ENCODE assay signal across 1 cellular context in the genomic region with DNA sequence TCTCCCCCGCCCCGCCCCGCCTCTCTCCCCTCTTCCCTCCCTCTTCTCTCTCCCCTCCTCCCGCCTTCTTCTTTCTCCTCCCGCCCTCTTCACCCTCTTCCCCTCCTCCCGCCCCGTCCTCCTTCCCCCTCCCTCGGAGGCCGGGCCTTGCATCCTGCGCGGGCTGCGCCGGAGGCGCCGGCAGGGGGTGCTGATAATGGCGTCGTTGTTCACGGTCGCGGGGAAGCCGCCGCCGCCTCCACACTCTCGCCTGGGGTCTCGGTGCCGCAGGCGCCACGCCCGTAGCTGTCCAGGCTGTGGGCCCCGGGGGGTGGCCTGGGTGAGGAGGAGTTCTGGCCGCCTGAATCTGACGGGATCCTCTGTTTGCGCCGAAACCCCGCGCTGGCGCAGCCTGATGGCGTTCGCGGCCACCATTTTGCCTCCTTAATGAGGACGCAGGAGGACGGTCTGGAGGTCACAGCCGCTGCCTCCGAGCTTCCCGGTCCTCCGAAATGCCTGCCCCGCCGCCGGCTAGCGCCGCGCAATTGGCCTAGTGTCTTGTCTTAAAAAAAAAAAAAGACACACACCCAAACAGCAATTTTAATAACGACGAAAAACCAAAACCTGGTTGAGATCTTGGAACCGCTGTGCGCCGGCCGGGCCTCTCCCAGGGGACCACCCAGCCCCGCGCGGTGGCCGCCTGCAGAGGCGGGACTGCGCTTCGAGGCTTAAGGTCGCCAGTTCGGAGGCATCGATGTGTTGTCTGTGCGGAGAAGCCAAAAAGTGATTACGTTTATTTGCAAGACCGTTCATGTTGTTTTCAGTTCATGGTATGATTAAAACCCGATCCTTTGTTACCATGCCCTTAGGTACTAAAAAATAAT.
A peak's percentile ranks its signal among the peaks of the same experiment; 100 is the strongest.
TF ChIP-seq lines count a peak whose summit lies in the region.

No MANE protein-coding gene starts in this region.

TF ChIP-seq in GM12878, 131 proteins besides CTCF, POLR2A, EP300 and RAD21 (continued from another document and continues in another):
- TF ChIP-seq, protein P1, sequence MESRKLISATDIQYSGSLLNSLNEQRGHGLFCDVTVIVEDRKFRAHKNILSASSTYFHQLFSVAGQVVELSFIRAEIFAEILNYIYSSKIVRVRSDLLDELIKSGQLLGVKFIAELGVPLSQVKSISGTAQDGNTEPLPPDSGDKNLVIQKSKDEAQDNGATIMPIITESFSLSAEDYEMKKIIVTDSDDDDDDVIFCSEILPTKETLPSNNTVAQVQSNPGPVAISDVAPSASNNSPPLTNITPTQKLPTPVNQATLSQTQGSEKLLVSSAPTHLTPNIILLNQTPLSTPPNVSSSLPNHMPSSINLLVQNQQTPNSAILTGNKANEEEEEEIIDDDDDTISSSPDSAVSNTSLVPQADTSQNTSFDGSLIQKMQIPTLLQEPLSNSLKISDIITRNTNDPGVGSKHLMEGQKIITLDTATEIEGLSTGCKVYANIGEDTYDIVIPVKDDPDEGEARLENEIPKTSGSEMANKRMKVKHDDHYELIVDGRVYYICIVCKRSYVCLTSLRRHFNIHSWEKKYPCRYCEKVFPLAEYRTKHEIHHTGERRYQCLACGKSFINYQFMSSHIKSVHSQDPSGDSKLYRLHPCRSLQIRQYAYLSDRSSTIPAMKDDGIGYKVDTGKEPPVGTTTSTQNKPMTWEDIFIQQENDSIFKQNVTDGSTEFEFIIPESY (IDR thresholded peaks at IDR 0.05): no peak
- TF ChIP-seq BHLHE40 (IDR thresholded peaks at IDR 0.05; ENCODE audit: borderline replicate concordance in 1 of 2, low read depth in 2 of 2, low read length in 1 of 2) (peak; percentile 11 to 52; a peak in 2 of 4 replicates), ZNF384 (IDR thresholded peaks at IDR 0.05; ENCODE audit: borderline replicate concordance, low read depth, low read length) (no peak), GATAD2B (conservative IDR thresholded peaks at IDR 0.05; ENCODE audit: low read depth) (peak; percentile 32), JUNB (IDR thresholded peaks at IDR 0.05) (no peak), E2F4 (IDR thresholded peaks at IDR 0.05; ENCODE audit: low read depth, low read length) (0 out of 2 replicates have a peak, but pooled peaks have one; percentile 43), NFYA (IDR thresholded peaks at IDR 0.05; ENCODE audit: borderline replicate concordance, low read depth, low read length) (no peak), POLR2AphosphoS5 (IDR thresholded peaks at IDR 0.05; ENCODE audit: low read length) (peak; percentile 89), PML (IDR thresholded peaks at IDR 0.05; ENCODE audit: low read length) (peak; percentile 91), BRCA1 (IDR thresholded peaks at IDR 0.05; ENCODE audit: low read depth, low read length) (no peak), POU2F2 (IDR thresholded peaks at IDR 0.05; ENCODE audit: borderline replicate concordance, low read depth, low read length) (peak; percentile 64; the same call in 1 of the 3 replicates), FOS (IDR thresholded peaks at IDR 0.05; ENCODE audit: borderline replicate concordance, extremely low read depth, insufficient read length) (no peak), EGR1 (IDR thresholded peaks at IDR 0.05; ENCODE audit: borderline replicate concordance in 1 of 2, low read depth in 2 of 2, low read length in 2 of 2) (peak in 1 of 2 experiments; percentile 64; a peak in 2 of 3 replicates), CHD4 (IDR thresholded peaks at IDR 0.05) (no peak), LARP7 (IDR thresholded peaks at IDR 0.05) (peak; percentile 57; the same call in 1 of the 2 replicates), HDAC2 (IDR thresholded peaks at IDR 0.05) (no peak), SMAD1 (IDR thresholded peaks at IDR 0.05; ENCODE audit: low read depth, partially characterized antibody) (no peak), PAX5 (IDR thresholded peaks at IDR 0.05; ENCODE audit: borderline replicate concordance, low read depth, low read length) (no peak; the same call in 1 of the 2 replicates), ZZZ3 (IDR thresholded peaks at IDR 0.05; ENCODE audit: control insufficient read depth, insufficient read length, low read depth) (no peak), YBX1 (IDR thresholded peaks at IDR 0.05) (no peak), ZBTB4 (CRISPR knock-in tag; IDR thresholded peaks at IDR 0.05) (no peak), ESRRA (IDR thresholded peaks at IDR 0.05; ENCODE audit: low read length) (peak; percentile 98), BACH1 (IDR thresholded peaks at IDR 0.05; ENCODE audit: borderline replicate concordance) (no peak; the same call in 1 of the 2 replicates), SUPT20H (IDR thresholded peaks at IDR 0.05; ENCODE audit: borderline replicate concordance, control insufficient read depth, low read depth, low read length) (no peak), MYC (IDR thresholded peaks at IDR 0.05; ENCODE audit: insufficient read depth, insufficient read length, insufficient replicate concordance, low read length, severe bottlenecking) (no peak), E4F1 (IDR thresholded peaks at IDR 0.05; ENCODE audit: borderline replicate concordance, partially characterized antibody) (no peak), SUZ12 (IDR thresholded peaks at IDR 0.05; ENCODE audit: unreplicated experiment) (no peak), ATF7 (IDR thresholded peaks at IDR 0.05; ENCODE audit: low read depth) (0 out of 2 replicates have a peak, but pooled peaks have one; percentile 21), GABPA (IDR thresholded peaks at IDR 0.05; ENCODE audit: low read depth) (no peak), ATF2 (IDR thresholded peaks at IDR 0.05; ENCODE audit: low read length) (peak; percentile 66; the same call in 1 of the 2 replicates), NR2C1 (IDR thresholded peaks at IDR 0.05) (peak; percentile 77)
- TF ChIP-seq, protein P2, sequence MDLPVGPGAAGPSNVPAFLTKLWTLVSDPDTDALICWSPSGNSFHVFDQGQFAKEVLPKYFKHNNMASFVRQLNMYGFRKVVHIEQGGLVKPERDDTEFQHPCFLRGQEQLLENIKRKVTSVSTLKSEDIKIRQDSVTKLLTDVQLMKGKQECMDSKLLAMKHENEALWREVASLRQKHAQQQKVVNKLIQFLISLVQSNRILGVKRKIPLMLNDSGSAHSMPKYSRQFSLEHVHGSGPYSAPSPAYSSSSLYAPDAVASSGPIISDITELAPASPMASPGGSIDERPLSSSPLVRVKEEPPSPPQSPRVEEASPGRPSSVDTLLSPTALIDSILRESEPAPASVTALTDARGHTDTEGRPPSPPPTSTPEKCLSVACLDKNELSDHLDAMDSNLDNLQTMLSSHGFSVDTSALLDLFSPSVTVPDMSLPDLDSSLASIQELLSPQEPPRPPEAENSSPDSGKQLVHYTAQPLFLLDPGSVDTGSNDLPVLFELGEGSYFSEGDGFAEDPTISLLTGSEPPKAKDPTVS (IDR thresholded peaks at IDR 0.05; ENCODE audit: low read depth, low read length): 0 out of 2 replicates have a peak, but pooled peaks have one; percentile 22
- TF ChIP-seq, protein P3, sequence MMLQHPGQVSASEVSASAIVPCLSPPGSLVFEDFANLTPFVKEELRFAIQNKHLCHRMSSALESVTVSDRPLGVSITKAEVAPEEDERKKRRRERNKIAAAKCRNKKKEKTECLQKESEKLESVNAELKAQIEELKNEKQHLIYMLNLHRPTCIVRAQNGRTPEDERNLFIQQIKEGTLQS (IDR thresholded peaks at IDR 0.05; ENCODE audit: borderline replicate concordance, extremely low read depth, low read depth, low read length): peak; percentile 62; the same call in 1 of the 2 replicates
- TF ChIP-seq, protein P4, sequence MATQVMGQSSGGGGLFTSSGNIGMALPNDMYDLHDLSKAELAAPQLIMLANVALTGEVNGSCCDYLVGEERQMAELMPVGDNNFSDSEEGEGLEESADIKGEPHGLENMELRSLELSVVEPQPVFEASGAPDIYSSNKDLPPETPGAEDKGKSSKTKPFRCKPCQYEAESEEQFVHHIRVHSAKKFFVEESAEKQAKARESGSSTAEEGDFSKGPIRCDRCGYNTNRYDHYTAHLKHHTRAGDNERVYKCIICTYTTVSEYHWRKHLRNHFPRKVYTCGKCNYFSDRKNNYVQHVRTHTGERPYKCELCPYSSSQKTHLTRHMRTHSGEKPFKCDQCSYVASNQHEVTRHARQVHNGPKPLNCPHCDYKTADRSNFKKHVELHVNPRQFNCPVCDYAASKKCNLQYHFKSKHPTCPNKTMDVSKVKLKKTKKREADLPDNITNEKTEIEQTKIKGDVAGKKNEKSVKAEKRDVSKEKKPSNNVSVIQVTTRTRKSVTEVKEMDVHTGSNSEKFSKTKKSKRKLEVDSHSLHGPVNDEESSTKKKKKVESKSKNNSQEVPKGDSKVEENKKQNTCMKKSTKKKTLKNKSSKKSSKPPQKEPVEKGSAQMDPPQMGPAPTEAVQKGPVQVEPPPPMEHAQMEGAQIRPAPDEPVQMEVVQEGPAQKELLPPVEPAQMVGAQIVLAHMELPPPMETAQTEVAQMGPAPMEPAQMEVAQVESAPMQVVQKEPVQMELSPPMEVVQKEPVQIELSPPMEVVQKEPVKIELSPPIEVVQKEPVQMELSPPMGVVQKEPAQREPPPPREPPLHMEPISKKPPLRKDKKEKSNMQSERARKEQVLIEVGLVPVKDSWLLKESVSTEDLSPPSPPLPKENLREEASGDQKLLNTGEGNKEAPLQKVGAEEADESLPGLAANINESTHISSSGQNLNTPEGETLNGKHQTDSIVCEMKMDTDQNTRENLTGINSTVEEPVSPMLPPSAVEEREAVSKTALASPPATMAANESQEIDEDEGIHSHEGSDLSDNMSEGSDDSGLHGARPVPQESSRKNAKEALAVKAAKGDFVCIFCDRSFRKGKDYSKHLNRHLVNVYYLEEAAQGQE (IDR thresholded peaks at IDR 0.05; ENCODE audit: low read depth, low read length): no peak
- TF ChIP-seq, protein P5, sequence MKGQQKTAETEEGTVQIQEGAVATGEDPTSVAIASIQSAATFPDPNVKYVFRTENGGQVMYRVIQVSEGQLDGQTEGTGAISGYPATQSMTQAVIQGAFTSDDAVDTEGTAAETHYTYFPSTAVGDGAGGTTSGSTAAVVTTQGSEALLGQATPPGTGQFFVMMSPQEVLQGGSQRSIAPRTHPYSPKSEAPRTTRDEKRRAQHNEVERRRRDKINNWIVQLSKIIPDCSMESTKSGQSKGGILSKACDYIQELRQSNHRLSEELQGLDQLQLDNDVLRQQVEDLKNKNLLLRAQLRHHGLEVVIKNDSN (IDR thresholded peaks at IDR 0.05; ENCODE audit: borderline replicate concordance, extremely low read length, insufficient read depth, low read depth, low read length): no peak
